16 cellular contexts compared by ENCODE assay signal in genomic region chr14:101467181-101467926, GRCh38.
DNase-seq lines count a peak whose midpoint lies in the region; ATAC-seq and TF ChIP-seq lines count a peak whose summit lies in the region.
"Had no signal": no experiment of that assay in that cellular context is flagged by ENCODE, and none has a peak within 500 bp of the region (broad histone marks: within the 10 kb centered on the region; RNA-seq: fewer than 3 reads in every experiment).

No MANE protein-coding gene starts in this region.

- H3K9me3 ChIP-seq in right atrium auricular region, result no peaks in the 10 kb centered on the region
- H3K9me3 ChIP-seq: BLaER1 had no signal

- peak; percentile 30 for DNase-seq in activated CD8-positive, alpha-beta memory T cell treated with anti-CD3 and anti-CD28 coated beads for 24 hours
- DNase-seq in activated CD8-positive, alpha-beta memory T cell treated with anti-CD3 and anti-CD28 coated beads, Interleukin-2, amount 50 U/mL, for 4 hours, result no peak
- DNase-seq in right atrium auricular region (ENCODE audit: low spot score) (peak; percentile 28), left cardiac atrium (no peak), osteocyte (ENCODE audit: extremely low spot score, unreplicated experiment) (peak; percentile 56), GM10266 (ENCODE audit: extremely low spot score) (no peak), AG08396 (ENCODE audit: low spot score) (no peak)
- DNase-seq: AML-193, DMS53, GF-D8, H7 had no signal

- no peak for ATAC-seq in left cardiac atrium
- ATAC-seq in GM19324 (IDR thresholded peaks at IDR 0.05; ENCODE audit: low FRiP score, unreplicated experiment), result no peak
- ATAC-seq: GM23338 had no signal

- H3K27ac ChIP-seq in right atrium auricular region, result no peak overlapping the region
- H3K27ac ChIP-seq: 22Rv1, BLaER1, HL-60 had no signal

- no peaks in the 10 kb centered on the region for H3K4me1 Mint-ChIP-seq in osteocyte (ENCODE audit: unreplicated experiment)
- H3K4me1 Mint-ChIP-seq: GM23338 had no signal

- H3K4me3 Mint-ChIP-seq in osteocyte (ENCODE audit: unreplicated experiment), result no peak overlapping the region
- H3K4me3 Mint-ChIP-seq: GM23338 had no signal

- no peaks in the 10 kb centered on the region for H3K36me3 Mint-ChIP-seq in osteocyte (ENCODE audit: unreplicated experiment)

- intact Hi-C loops in left cardiac atrium (cut with DNase I), result no loop called here

- H3K27me3 ChIP-seq in right atrium auricular region, result no peaks in the 10 kb centered on the region
- H3K27me3 ChIP-seq: BLaER1 had no signal

- H3K27ac Mint-ChIP-seq in osteocyte (ENCODE audit: unreplicated experiment), result no peak overlapping the region
- H3K27ac Mint-ChIP-seq: GM23338 had no signal

- H3K9me3 Mint-ChIP-seq in osteocyte (ENCODE audit: unreplicated experiment), result no peaks in the 10 kb centered on the region
- H3K9me3 Mint-ChIP-seq: GM23338 had no signal

- H3K27me3 Mint-ChIP-seq in osteocyte (ENCODE audit: unreplicated experiment), result no peaks in the 10 kb centered on the region

- TF ChIP-seq CTCF in right atrium auricular region (IDR thresholded peaks at IDR 0.05), result no peak
- TF ChIP-seq CTCF in osteocyte (IDR thresholded peaks at IDR 0.05), result no peak
- no peak for TF ChIP-seq CTCF in GM10266 (IDR thresholded peaks at IDR 0.05; ENCODE audit: control insufficient read depth, insufficient read depth, low read depth, missing control alignments)

- no peak overlapping the region for H3K4me3 ChIP-seq in right atrium auricular region
- H3K4me3 ChIP-seq: BLaER1, GM23338 had no signal

- no peaks in the 10 kb centered on the region for H3K36me3 ChIP-seq in right atrium auricular region
- H3K36me3 ChIP-seq: BLaER1 had no signal

- H3K4me1 ChIP-seq in right atrium auricular region, result no peaks in the 10 kb centered on the region
- H3K4me1 ChIP-seq: BLaER1 had no signal

Comparison
In these comparisons a context has a peak if more than half of its experiments do, and no peak if none do; other contexts are left out.
1. DNase-seq: peak in activated CD8-positive, alpha-beta memory T cell treated with anti-CD3 and anti-CD28 coated beads for 24 hours (single experiment), right atrium auricular region (single experiment) and osteocyte (single experiment); none in activated CD8-positive, alpha-beta memory T cell treated with anti-CD3 and anti-CD28 coated beads, Interleukin-2, amount 50 U/mL, for 4 hours (single experiment), left cardiac atrium (single experiment), GM10266 (single experiment) and AG08396 (single experiment).